In genomic region chr11:72471005-72471898, GRCh38 we compare ENCODE assay signal across 8 cellular contexts. TPM values are rescaled to one million over a fixed set of nuclear protein-coding genes. Genes with fewer than 3 reads are reported as not detected.
DNase-seq lines count a peak whose midpoint lies in the region; ATAC-seq and TF ChIP-seq lines count a peak whose summit lies in the region.

No MANE protein-coding gene starts in this region.

- H3K27ac ChIP-seq in left ventricle myocardium inferior (replicated peaks): no peak overlapping the region

- POLR2A ChIA-PET in GM10248 (lab: Yijun Ruan, JAX): no interaction called here

- H3K36me3 ChIP-seq in left ventricle myocardium inferior: no peaks in the 10 kb centered on the region

- CTCF ChIA-PET in GM10248 (lab: Yijun Ruan, JAX): interaction anchor here (0.6 to 3.2 kb wide), 50 partner anchors 9 to 787 kb away, joined by 3 to 30 read pairs (median 6); partner anchors contain the start of gene CLPB

- TF ChIP-seq CTCF in GM10248 (IDR thresholded peaks at IDR 0.05; ENCODE audit: control extremely low read depth, extremely low read depth, low read depth, missing control alignments) (peak; percentile 79), left ventricle myocardium inferior (IDR thresholded peaks at IDR 0.05; ENCODE audit: borderline replicate concordance) (peak; percentile 84)

- DNase-seq in GM10248 (ENCODE audit: extremely low spot score) (peak; percentile 69), NCI-H128 (lab: John Stamatoyannopoulos, UW; ENCODE audit: unreplicated experiment) (peak; percentile 51), SW 1271 (lab: John Stamatoyannopoulos, UW) (peak; percentile 32 to 86), left ventricle myocardium inferior (peak; percentile 45), putamen (ENCODE audit: low spot score) (peak; percentile 85)
- DNase-seq in activated naive CD8-positive, alpha-beta T cell treated with anti-CD3 and anti-CD28 coated beads, Interleukin-2, amount 50 U/mL, for 16 hours (ENCODE audit: low read depth, low spot score): peak; percentile 11

- H3K9me3 ChIP-seq in left ventricle myocardium inferior (replicated peaks): no peaks in the 10 kb centered on the region

- intact Hi-C loops in left ventricle myocardium inferior (cut with micrococcal nuclease): loop anchor here (10.0 kb wide), 1 partner anchor 104 kb away; no protein-coding TSS in a partner anchor

- ATAC-seq in HG02870 (IDR thresholded peaks at IDR 0.05; ENCODE audit: unreplicated experiment): no peak
- no peak for ATAC-seq in GM19023 (IDR thresholded peaks at IDR 0.05; ENCODE audit: unreplicated experiment)

- H3K27me3 ChIP-seq in left ventricle myocardium inferior (ENCODE audit: low read depth): peaks cover 48% of the 10 kb centered on the region

- no peak overlapping the region for H3K4me3 ChIP-seq in left ventricle myocardium inferior

- peaks cover 3% of the 10 kb centered on the region for H3K4me1 ChIP-seq in left ventricle myocardium inferior

RNA-seq across cellular contexts. Expression of gene CLPB, which starts 36.9 kb away (rescaled TPM):
- 20.5 TPM for total RNA-seq in left ventricle myocardium inferior

Comparison
In these comparisons a context has a peak if more than half of its experiments do, and no peak if none do; other contexts are left out.
1. DNase-seq: peak in every context shown above with its lines; median percentile 85 in putamen; 69 in GM10248; 59 in SW 1271; 51 in NCI-H128; 45 in left ventricle myocardium inferior; 11 in activated naive CD8-positive, alpha-beta T cell treated with anti-CD3 and anti-CD28 coated beads, Interleukin-2, amount 50 U/mL, for 16 hours.